In genomic region chr1:229365574-229365973, GRCh38 we compare ENCODE assay signal across 1 cellular context.
A peak's percentile ranks its signal among the peaks of the same experiment; 100 is the strongest.
TF ChIP-seq lines count a peak whose summit lies in the region.

No MANE protein-coding gene starts in this region.

TF ChIP-seq in HEK293, 187 proteins besides CTCF, POLR2A, EP300 and RAD21 (continued from another document):
- TF ChIP-seq, protein P1, sequence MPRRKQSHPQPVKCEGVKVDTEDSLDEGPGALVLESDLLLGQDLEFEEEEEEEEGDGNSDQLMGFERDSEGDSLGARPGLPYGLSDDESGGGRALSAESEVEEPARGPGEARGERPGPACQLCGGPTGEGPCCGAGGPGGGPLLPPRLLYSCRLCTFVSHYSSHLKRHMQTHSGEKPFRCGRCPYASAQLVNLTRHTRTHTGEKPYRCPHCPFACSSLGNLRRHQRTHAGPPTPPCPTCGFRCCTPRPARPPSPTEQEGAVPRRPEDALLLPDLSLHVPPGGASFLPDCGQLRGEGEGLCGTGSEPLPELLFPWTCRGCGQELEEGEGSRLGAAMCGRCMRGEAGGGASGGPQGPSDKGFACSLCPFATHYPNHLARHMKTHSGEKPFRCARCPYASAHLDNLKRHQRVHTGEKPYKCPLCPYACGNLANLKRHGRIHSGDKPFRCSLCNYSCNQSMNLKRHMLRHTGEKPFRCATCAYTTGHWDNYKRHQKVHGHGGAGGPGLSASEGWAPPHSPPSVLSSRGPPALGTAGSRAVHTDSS (tag by site-specific recombination; IDR thresholded peaks at IDR 0.05): 0 out of 2 replicates have a peak, but pooled peaks have one; percentile 16
- TF ChIP-seq, protein P2, sequence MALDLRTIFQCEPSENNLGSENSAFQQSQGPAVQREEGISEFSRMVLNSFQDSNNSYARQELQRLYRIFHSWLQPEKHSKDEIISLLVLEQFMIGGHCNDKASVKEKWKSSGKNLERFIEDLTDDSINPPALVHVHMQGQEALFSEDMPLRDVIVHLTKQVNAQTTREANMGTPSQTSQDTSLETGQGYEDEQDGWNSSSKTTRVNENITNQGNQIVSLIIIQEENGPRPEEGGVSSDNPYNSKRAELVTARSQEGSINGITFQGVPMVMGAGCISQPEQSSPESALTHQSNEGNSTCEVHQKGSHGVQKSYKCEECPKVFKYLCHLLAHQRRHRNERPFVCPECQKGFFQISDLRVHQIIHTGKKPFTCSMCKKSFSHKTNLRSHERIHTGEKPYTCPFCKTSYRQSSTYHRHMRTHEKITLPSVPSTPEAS (tag by site-specific recombination; IDR thresholded peaks at IDR 0.05): no peak
- no peak for TF ChIP-seq REPIN1 (tag by site-specific recombination; IDR thresholded peaks at IDR 0.05; ENCODE audit: low read depth)
- no peak for TF ChIP-seq ZNF621 (tag by site-specific recombination; IDR thresholded peaks at IDR 0.05)
- peak; percentile 59 for TF ChIP-seq ZNF341 (tag by site-specific recombination; IDR thresholded peaks at IDR 0.05; ENCODE audit: low read depth)
- no peak for TF ChIP-seq ZNF266 (tag by site-specific recombination; IDR thresholded peaks at IDR 0.05; ENCODE audit: low read depth)
- no peak for TF ChIP-seq ZFP37 (tag by site-specific recombination; IDR thresholded peaks at IDR 0.05)
